1 cellular context compared by ENCODE assay signal in the genomic region with DNA sequence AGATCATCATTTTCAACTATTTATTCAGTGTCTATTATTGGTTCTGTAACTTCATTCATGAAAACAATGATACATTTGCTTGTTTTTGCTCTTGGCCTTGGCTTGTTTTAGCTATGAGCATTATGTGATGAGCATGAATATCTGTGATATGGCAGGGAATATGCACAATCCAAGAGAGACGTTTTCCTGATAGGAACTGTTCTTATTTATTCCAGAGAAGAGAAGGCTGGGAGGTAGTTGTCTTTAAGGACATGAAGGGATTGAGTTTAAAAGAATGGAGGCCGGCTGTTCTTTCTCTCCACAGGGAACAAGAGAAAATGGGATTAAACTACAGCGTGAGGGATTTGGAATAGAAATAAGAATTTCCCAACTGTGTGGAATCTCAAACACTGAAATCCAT.
TF ChIP-seq lines count a peak whose summit lies in the region.

No MANE protein-coding gene starts in this region.

TF ChIP-seq in SK-N-SH treated with all-trans-retinoic acid at 6 μM for 48 hours, 23 proteins besides CTCF, POLR2A, EP300 and RAD21 (continued from another document):
- TF ChIP-seq, protein P1, sequence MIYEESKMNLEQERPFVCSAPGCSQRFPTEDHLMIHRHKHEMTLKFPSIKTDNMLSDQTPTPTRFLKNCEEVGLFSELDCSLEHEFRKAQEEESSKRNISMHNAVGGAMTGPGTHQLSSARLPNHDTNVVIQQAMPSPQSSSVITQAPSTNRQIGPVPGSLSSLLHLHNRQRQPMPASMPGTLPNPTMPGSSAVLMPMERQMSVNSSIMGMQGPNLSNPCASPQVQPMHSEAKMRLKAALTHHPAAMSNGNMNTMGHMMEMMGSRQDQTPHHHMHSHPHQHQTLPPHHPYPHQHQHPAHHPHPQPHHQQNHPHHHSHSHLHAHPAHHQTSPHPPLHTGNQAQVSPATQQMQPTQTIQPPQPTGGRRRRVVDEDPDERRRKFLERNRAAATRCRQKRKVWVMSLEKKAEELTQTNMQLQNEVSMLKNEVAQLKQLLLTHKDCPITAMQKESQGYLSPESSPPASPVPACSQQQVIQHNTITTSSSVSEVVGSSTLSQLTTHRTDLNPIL (CRISPR knock-in tag; IDR thresholded peaks at IDR 0.05; ENCODE audit: low read depth) = no peak
- TF ChIP-seq ZFP3 (CRISPR knock-in tag; IDR thresholded peaks at IDR 0.05) (no peak), ZC3H10 (CRISPR knock-in tag; IDR thresholded peaks at IDR 0.05) (no peak), ISL1 (CRISPR knock-in tag; IDR thresholded peaks at IDR 0.05) (no peak), OSR1 (CRISPR knock-in tag; IDR thresholded peaks at IDR 0.05) (no peak)
